1 cellular context compared by ENCODE assay signal in genomic region chr7:94509879-94510581, GRCh38.
TF ChIP-seq lines count a peak whose summit lies in the region.

No MANE protein-coding gene starts in this region.

TF ChIP-seq in HepG2, 621 proteins besides CTCF, POLR2A, EP300 and RAD21 (continued from another document and continues in another):
- TF ChIP-seq ZBTB4 (CRISPR knock-in tag; IDR thresholded peaks at IDR 0.05; ENCODE audit: borderline replicate concordance) (no peak), ZNF687 (CRISPR knock-in tag; IDR thresholded peaks at IDR 0.05) (peak; percentile 85), NFAT5 (CRISPR knock-in tag; IDR thresholded peaks at IDR 0.05) (no peak), HOXA3 (CRISPR knock-in tag; IDR thresholded peaks at IDR 0.05) (peak; percentile 93), TOPORS (CRISPR knock-in tag; IDR thresholded peaks at IDR 0.05) (0 out of 2 replicates have a peak, but pooled peaks have one; percentile 68), SALL1 (CRISPR knock-in tag; IDR thresholded peaks at IDR 0.05) (peak; percentile 71), ZFP82 (CRISPR knock-in tag; IDR thresholded peaks at IDR 0.05; ENCODE audit: borderline replicate concordance) (no peak; the same call in 1 of the 2 replicates), ZSCAN9 (CRISPR knock-in tag; IDR thresholded peaks at IDR 0.05; ENCODE audit: borderline replicate concordance) (no peak), TEAD3 (CRISPR knock-in tag; optimal IDR thresholded peaks at IDR 0.05; ENCODE audit: borderline replicate concordance) (no peak), MYPOP (CRISPR knock-in tag; IDR thresholded peaks at IDR 0.05) (peak; percentile 54), PREB (CRISPR knock-in tag; IDR thresholded peaks at IDR 0.05) (no peak), FOXO1 (CRISPR knock-in tag; IDR thresholded peaks at IDR 0.05) (peak; percentile 75; the same call in 1 of the 2 replicates), ZSCAN5A (CRISPR knock-in tag; IDR thresholded peaks at IDR 0.05; ENCODE audit: borderline replicate concordance) (no peak), ZNF841 (CRISPR knock-in tag; IDR thresholded peaks at IDR 0.05; ENCODE audit: borderline replicate concordance) (peak; percentile 36; the same call in 1 of the 2 replicates), ZNF788 (CRISPR knock-in tag; IDR thresholded peaks at IDR 0.05; ENCODE audit: borderline replicate concordance) (no peak), KAT8 (CRISPR knock-in tag; IDR thresholded peaks at IDR 0.05) (peak; percentile 41; the same call in 1 of the 2 replicates), ZNF33B (CRISPR knock-in tag; IDR thresholded peaks at IDR 0.05) (peak; percentile 45; the same call in 1 of the 2 replicates), CERS6 (CRISPR knock-in tag; IDR thresholded peaks at IDR 0.05) (no peak), ONECUT2 (CRISPR knock-in tag; IDR thresholded peaks at IDR 0.05) (no peak), THRA (CRISPR knock-in tag; IDR thresholded peaks at IDR 0.05; ENCODE audit: borderline replicate concordance) (peak; percentile 16; the same call in 1 of the 2 replicates), ZNF232 (CRISPR knock-in tag; IDR thresholded peaks at IDR 0.05; ENCODE audit: borderline replicate concordance) (peak; percentile 41; the same call in 1 of the 2 replicates), FOXJ3 (CRISPR knock-in tag; IDR thresholded peaks at IDR 0.05; ENCODE audit: borderline replicate concordance) (no peak), ZFP37 (CRISPR knock-in tag; IDR thresholded peaks at IDR 0.05; ENCODE audit: borderline replicate concordance) (no peak), MLXIP (CRISPR knock-in tag; IDR thresholded peaks at IDR 0.05; ENCODE audit: borderline replicate concordance) (no peak), HNRNPUL1 (IDR thresholded peaks at IDR 0.05; ENCODE audit: low read depth, low read length) (no peak), TAF1 (CRISPR knock-in tag; IDR thresholded peaks at IDR 0.05) (peak; percentile 87)
